Comparison of ENCODE assay signal across 1 cellular context in genomic region chr10:103350522-103351260, GRCh38.
A peak's percentile ranks its signal among the peaks of the same experiment; 100 is the strongest.
TF ChIP-seq lines count a peak whose summit lies in the region.

TSS of gene PCGF6 (minus strand) at chr10:103351140. CDS start at chr10:103351066, 74 bp downstream.

TF ChIP-seq in HEK293, 187 proteins besides CTCF, POLR2A, EP300 and RAD21 (continued from another document):
- no peak for TF ChIP-seq ZNF26 (tag by site-specific recombination; IDR thresholded peaks at IDR 0.05)
- TF ChIP-seq ZNF404 (tag by site-specific recombination; IDR thresholded peaks at IDR 0.05), result no peak
- TF ChIP-seq, protein P1, sequence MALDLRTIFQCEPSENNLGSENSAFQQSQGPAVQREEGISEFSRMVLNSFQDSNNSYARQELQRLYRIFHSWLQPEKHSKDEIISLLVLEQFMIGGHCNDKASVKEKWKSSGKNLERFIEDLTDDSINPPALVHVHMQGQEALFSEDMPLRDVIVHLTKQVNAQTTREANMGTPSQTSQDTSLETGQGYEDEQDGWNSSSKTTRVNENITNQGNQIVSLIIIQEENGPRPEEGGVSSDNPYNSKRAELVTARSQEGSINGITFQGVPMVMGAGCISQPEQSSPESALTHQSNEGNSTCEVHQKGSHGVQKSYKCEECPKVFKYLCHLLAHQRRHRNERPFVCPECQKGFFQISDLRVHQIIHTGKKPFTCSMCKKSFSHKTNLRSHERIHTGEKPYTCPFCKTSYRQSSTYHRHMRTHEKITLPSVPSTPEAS (tag by site-specific recombination; IDR thresholded peaks at IDR 0.05), result no peak
- no peak for TF ChIP-seq ZNF658 (tag by site-specific recombination; IDR thresholded peaks at IDR 0.05)
- TF ChIP-seq HOXA7 (CRISPR knock-in tag; IDR thresholded peaks at IDR 0.05; ENCODE audit: borderline replicate concordance), result no peak
- no peak for TF ChIP-seq ZFP3 (tag by site-specific recombination; IDR thresholded peaks at IDR 0.05; ENCODE audit: low read depth)
- TF ChIP-seq ZNF341 (tag by site-specific recombination; IDR thresholded peaks at IDR 0.05; ENCODE audit: low read depth), result no peak
- no peak for TF ChIP-seq ZNF223 (tag by site-specific recombination; IDR thresholded peaks at IDR 0.05)
- no peak for TF ChIP-seq ZNF830 (tag by site-specific recombination; IDR thresholded peaks at IDR 0.05; ENCODE audit: low read depth)
- TF ChIP-seq, protein P2, sequence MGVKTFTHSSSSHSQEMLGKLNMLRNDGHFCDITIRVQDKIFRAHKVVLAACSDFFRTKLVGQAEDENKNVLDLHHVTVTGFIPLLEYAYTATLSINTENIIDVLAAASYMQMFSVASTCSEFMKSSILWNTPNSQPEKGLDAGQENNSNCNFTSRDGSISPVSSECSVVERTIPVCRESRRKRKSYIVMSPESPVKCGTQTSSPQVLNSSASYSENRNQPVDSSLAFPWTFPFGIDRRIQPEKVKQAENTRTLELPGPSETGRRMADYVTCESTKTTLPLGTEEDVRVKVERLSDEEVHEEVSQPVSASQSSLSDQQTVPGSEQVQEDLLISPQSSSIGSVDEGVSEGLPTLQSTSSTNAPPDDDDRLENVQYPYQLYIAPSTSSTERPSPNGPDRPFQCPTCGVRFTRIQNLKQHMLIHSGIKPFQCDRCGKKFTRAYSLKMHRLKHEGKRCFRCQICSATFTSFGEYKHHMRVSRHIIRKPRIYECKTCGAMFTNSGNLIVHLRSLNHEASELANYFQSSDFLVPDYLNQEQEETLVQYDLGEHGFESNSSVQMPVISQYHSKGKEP (tag by site-specific recombination; IDR thresholded peaks at IDR 0.05), result peak; percentile 68; the same call in 1 of the 2 replicates
- no peak for TF ChIP-seq KLF9 (tag by site-specific recombination; IDR thresholded peaks at IDR 0.05; ENCODE audit: low read depth)
- no peak for TF ChIP-seq ZNF169 (tag by site-specific recombination; IDR thresholded peaks at IDR 0.05)
- no peak for TF ChIP-seq GLI2 (tag by site-specific recombination; IDR thresholded peaks at IDR 0.05; ENCODE audit: borderline replicate concordance, low read depth)
- peak; percentile 28 for TF ChIP-seq ZNF449 (tag by site-specific recombination; IDR thresholded peaks at IDR 0.05)
- no peak for TF ChIP-seq ZNF155 (tag by site-specific recombination; IDR thresholded peaks at IDR 0.05)
- TF ChIP-seq, protein P3, sequence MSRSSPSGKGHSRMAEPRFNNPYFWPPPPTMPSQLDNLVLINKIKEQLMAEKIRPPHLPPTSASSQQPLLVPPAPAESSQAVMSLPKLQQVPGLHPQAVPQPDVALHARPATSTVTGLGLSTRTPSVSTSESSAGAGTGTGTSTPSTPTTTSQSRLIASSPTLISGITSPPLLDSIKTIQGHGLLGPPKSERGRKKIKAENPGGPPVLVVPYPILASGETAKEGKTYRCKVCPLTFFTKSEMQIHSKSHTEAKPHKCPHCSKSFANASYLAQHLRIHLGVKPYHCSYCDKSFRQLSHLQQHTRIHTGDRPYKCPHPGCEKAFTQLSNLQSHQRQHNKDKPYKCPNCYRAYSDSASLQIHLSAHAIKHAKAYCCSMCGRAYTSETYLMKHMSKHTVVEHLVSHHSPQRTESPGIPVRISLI (tag by site-specific recombination; IDR thresholded peaks at IDR 0.05), result no peak
- no peak for TF ChIP-seq ZNF747 (tag by site-specific recombination; IDR thresholded peaks at IDR 0.05)
- peak; percentile 68; the same call in 1 of the 2 replicates for TF ChIP-seq PBX3 (CRISPR knock-in tag; IDR thresholded peaks at IDR 0.05)
- TF ChIP-seq TSHZ1 (tag by site-specific recombination; IDR thresholded peaks at IDR 0.05; ENCODE audit: borderline replicate concordance), result no peak
- TF ChIP-seq ZSCAN23 (tag by site-specific recombination; IDR thresholded peaks at IDR 0.05), result peak; percentile 41; the same call in 1 of the 2 replicates
- no peak for TF ChIP-seq ZNF157 (tag by site-specific recombination; IDR thresholded peaks at IDR 0.05)
- 0 out of 2 replicates have a peak, but pooled peaks have one; percentile 49 for TF ChIP-seq GLI4 (tag by site-specific recombination; IDR thresholded peaks at IDR 0.05)
- TF ChIP-seq PRDM6 (tag by site-specific recombination; IDR thresholded peaks at IDR 0.05), result no peak
- peak; percentile 57; the same call in 1 of the 2 replicates for TF ChIP-seq ZBTB17 (tag by site-specific recombination; IDR thresholded peaks at IDR 0.05)
- no peak for TF ChIP-seq ZNF529 (tag by site-specific recombination; IDR thresholded peaks at IDR 0.05; ENCODE audit: insufficient replicate concordance)
- TF ChIP-seq ZBTB8A (tag by site-specific recombination; IDR thresholded peaks at IDR 0.05), result peak; percentile 42; the same call in 1 of the 2 replicates
- no peak for TF ChIP-seq KLF16 (tag by site-specific recombination; IDR thresholded peaks at IDR 0.05)
- no peak for TF ChIP-seq OVOL3 (tag by site-specific recombination; IDR thresholded peaks at IDR 0.05)
- no peak for TF ChIP-seq ZNF518A (tag by site-specific recombination; conservative IDR thresholded peaks at IDR 0.05; ENCODE audit: low read depth)
- TF ChIP-seq, protein P4, sequence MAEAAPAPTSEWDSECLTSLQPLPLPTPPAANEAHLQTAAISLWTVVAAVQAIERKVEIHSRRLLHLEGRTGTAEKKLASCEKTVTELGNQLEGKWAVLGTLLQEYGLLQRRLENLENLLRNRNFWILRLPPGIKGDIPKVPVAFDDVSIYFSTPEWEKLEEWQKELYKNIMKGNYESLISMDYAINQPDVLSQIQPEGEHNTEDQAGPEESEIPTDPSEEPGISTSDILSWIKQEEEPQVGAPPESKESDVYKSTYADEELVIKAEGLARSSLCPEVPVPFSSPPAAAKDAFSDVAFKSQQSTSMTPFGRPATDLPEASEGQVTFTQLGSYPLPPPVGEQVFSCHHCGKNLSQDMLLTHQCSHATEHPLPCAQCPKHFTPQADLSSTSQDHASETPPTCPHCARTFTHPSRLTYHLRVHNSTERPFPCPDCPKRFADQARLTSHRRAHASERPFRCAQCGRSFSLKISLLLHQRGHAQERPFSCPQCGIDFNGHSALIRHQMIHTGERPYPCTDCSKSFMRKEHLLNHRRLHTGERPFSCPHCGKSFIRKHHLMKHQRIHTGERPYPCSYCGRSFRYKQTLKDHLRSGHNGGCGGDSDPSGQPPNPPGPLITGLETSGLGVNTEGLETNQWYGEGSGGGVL (tag by site-specific recombination; IDR thresholded peaks at IDR 0.05), result peak; percentile 91
- TF ChIP-seq MYNN (tag by site-specific recombination; IDR thresholded peaks at IDR 0.05; ENCODE audit: borderline replicate concordance), result no peak
